In genomic region chr5:89232139-89232603, GRCh38 we compare ENCODE assay signal across 14 cellular contexts.
DNase-seq lines count a peak whose midpoint lies in the region; ATAC-seq, FAIRE-seq and TF ChIP-seq lines count a peak whose summit lies in the region.
"Had no signal": no experiment of that assay in that cellular context is flagged by ENCODE, and none has a peak within 500 bp of the region (broad histone marks: within the 10 kb centered on the region; RNA-seq: fewer than 3 reads in every experiment).

No MANE protein-coding gene starts in this region.

- no peak overlapping the region for H3K27ac Mint-ChIP-seq in nephron progenitor cell
- H3K27ac Mint-ChIP-seq: WTC11 had no signal

- H3K9me3 Mint-ChIP-seq in nephron progenitor cell: no peaks in the 10 kb centered on the region
- H3K9me3 Mint-ChIP-seq: WTC11 had no signal

- peak; percentile 81 for ATAC-seq in GM19438 (IDR thresholded peaks at IDR 0.05; ENCODE audit: low read depth, unreplicated experiment)
- peak; percentile 96 for ATAC-seq in HG02852 (IDR thresholded peaks at IDR 0.05; ENCODE audit: unreplicated experiment)
- ATAC-seq in HG03558 (IDR thresholded peaks at IDR 0.05; ENCODE audit: extremely low read depth, unreplicated experiment): peak; percentile 93
- ATAC-seq: Panc1, sciatic nerve, WTC11 had no signal

- peaks cover 4% of the 10 kb centered on the region for H3K27me3 Mint-ChIP-seq in nephron progenitor cell (ENCODE audit: low read depth, poor library complexity)

- no peak for DNase-seq in GM12892 (ENCODE audit: insufficient read length)
- no peak for DNase-seq in dedifferentiated amniotic fluid mesenchymal stem cell (ENCODE audit: extremely low spot score)
- DNase-seq in stimulated activated CD8-positive, alpha-beta memory T cell treated with anti-CD3 and anti-CD28 coated beads, Interleukin-4, amount 100 ng/mL, for 48 hours: no peak
- DNase-seq in nephron progenitor cell: no peak
- no peak for DNase-seq in NCI-H1105 (lab: John Stamatoyannopoulos, UW)
- DNase-seq: activated effector memory CD4-positive, alpha-beta T cell treated with Interleukin-2 at 50 U/mL for 16 hours; colonic mucosa; NCI-H1436 had no signal

- TF ChIP-seq CTCF in nephron progenitor cell (IDR thresholded peaks at IDR 0.05): no peak

- no peak overlapping the region for H3K4me3 Mint-ChIP-seq in nephron progenitor cell
- H3K4me3 Mint-ChIP-seq: WTC11 had no signal

- FAIRE-seq in GM12892 (lab: Jason Lieb, UNC): peak; percentile 92

- H3K4me1 Mint-ChIP-seq in nephron progenitor cell: peaks cover 6% of the 10 kb centered on the region
- H3K4me1 Mint-ChIP-seq: WTC11 had no signal

- H3K36me3 Mint-ChIP-seq in nephron progenitor cell (ENCODE audit: low read depth): no peaks in the 10 kb centered on the region
- H3K36me3 Mint-ChIP-seq: WTC11 had no signal

- peak; percentile 36; the same call in 1 of the 2 replicates for TF ChIP-seq POLR2A in GM12892 (IDR thresholded peaks at IDR 0.05; ENCODE audit: low read depth, low read length)
